Comparison of ENCODE assay signal across 1 cellular context in genomic region chr7:43137121-43137744, GRCh38.
TF ChIP-seq lines count a peak whose summit lies in the region.

No MANE protein-coding gene starts in this region.

TF ChIP-seq in HEK293, 187 proteins besides CTCF, POLR2A, EP300 and RAD21 (continued from another document):
- TF ChIP-seq REST (tag by site-specific recombination; IDR thresholded peaks at IDR 0.05): peak; percentile 44; the same call in 1 of the 2 replicates
- TF ChIP-seq ZBTB11 (tag by site-specific recombination; conservative IDR thresholded peaks at IDR 0.05; ENCODE audit: low read depth): peak; percentile 64
- TF ChIP-seq ZNF518A (tag by site-specific recombination; conservative IDR thresholded peaks at IDR 0.05; ENCODE audit: low read depth): peak; percentile 88
- TF ChIP-seq ZNF394 (tag by site-specific recombination; IDR thresholded peaks at IDR 0.05; ENCODE audit: borderline replicate concordance): peak; percentile 93
- TF ChIP-seq ZBTB21 (tag by site-specific recombination; IDR thresholded peaks at IDR 0.05): 0 out of 2 replicates have a peak, but pooled peaks have one; percentile 40
- TF ChIP-seq ZNF266 (tag by site-specific recombination; IDR thresholded peaks at IDR 0.05; ENCODE audit: low read depth): peak; percentile 46; the same call in 1 of the 2 replicates
- peak; percentile 71 for TF ChIP-seq ZNF140 (tag by site-specific recombination; IDR thresholded peaks at IDR 0.05)
- 0 out of 2 replicates have a peak, but pooled peaks have one; percentile 25 for TF ChIP-seq ZNF404 (tag by site-specific recombination; IDR thresholded peaks at IDR 0.05)
- TF ChIP-seq ZNF433 (tag by site-specific recombination; IDR thresholded peaks at IDR 0.05; ENCODE audit: low read depth): peak; percentile 56; the same call in 1 of the 2 replicates
- peak; percentile 65 for TF ChIP-seq ZNF558 (tag by site-specific recombination; IDR thresholded peaks at IDR 0.05)
- TF ChIP-seq ZNF19 (tag by site-specific recombination; IDR thresholded peaks at IDR 0.05; ENCODE audit: low read depth): 0 out of 2 replicates have a peak, but pooled peaks have one; percentile 35
- TF ChIP-seq ZNF623 (tag by site-specific recombination; IDR thresholded peaks at IDR 0.05): peak; percentile 70
- peak; percentile 67 for TF ChIP-seq ZBTB8A (tag by site-specific recombination; IDR thresholded peaks at IDR 0.05)
